Comparison of ENCODE assay signal across 16 cellular contexts in genomic region chr14:42014301-42014700, GRCh38.
A peak's percentile ranks its signal among the peaks of the same experiment; 100 is the strongest.
DNase-seq lines count a peak whose midpoint lies in the region; ATAC-seq and TF ChIP-seq lines count a peak whose summit lies in the region.
"Had no signal": no experiment of that assay in that cellular context is flagged by ENCODE, and none has a peak within 500 bp of the region (broad histone marks: within the 10 kb centered on the region; RNA-seq: fewer than 3 reads in every experiment).

No MANE protein-coding gene starts in this region.

- no peaks in the 10 kb centered on the region for H3K79me2 ChIP-seq in PC-3 (ENCODE audit: low read length)

- no peak overlapping the region for H3K27ac ChIP-seq in PC-3 (ENCODE audit: low read length)
- no peak overlapping the region for H3K27ac ChIP-seq in caudate nucleus (ENCODE audit: low read depth, low read length)
- H3K27ac ChIP-seq: C4-2B, HL-60 had no signal

- CTCF ChIA-PET in PC-3 (lab: Charles Lee): no interaction called here

- no peak for TF ChIP-seq CTCF in PC-3 (conservative IDR thresholded peaks at IDR 0.05; ENCODE audit: low read depth, low read length)

- no peak overlapping the region for H2AFZ ChIP-seq in PC-3 (ENCODE audit: low read length)

- H3K27ac Mint-ChIP-seq in IgD-negative memory B cell: peak overlapping the region; percentile 6 to 79 (median 69)
- no peak overlapping the region for H3K27ac Mint-ChIP-seq in memory B cell
- H3K27ac Mint-ChIP-seq in effector memory CD8-positive, alpha-beta T cell: no peak overlapping the region
- H3K27ac Mint-ChIP-seq: CD4-positive, alpha-beta T cell had no signal

- ATAC-seq in GM18519 (IDR thresholded peaks at IDR 0.05; ENCODE audit: low FRiP score, unreplicated experiment): peak; percentile 32
- peak; percentile 14 for ATAC-seq in PC-3
- ATAC-seq in memory B cell (ENCODE audit: low read depth): peak; percentile 41
- ATAC-seq in effector memory CD8-positive, alpha-beta T cell (replicated peaks): no peak
- ATAC-seq: K562 had no signal

- H3K27me3 Mint-ChIP-seq in IgD-negative memory B cell (no peaks in the 10 kb centered on the region), memory B cell (no peaks in the 10 kb centered on the region)
- H3K27me3 Mint-ChIP-seq in effector memory CD8-positive, alpha-beta T cell: no peaks in the 10 kb centered on the region
- H3K27me3 Mint-ChIP-seq: CD4-positive, alpha-beta T cell had no signal

- peaks cover 3 to 9% (median 4%) of the 10 kb centered on the region in 3 donors for H3K9me3 Mint-ChIP-seq in IgD-negative memory B cell
- peaks cover 5% of the 10 kb centered on the region for H3K9me3 Mint-ChIP-seq in memory B cell
- peaks cover 7 to 8% of the 10 kb centered on the region in 2 donors for H3K9me3 Mint-ChIP-seq in effector memory CD8-positive, alpha-beta T cell

- no peaks in the 10 kb centered on the region for H3K9me2 ChIP-seq in PC-3 (replicated peaks; ENCODE audit: low read length)

- H3K9ac ChIP-seq in PC-3 (ENCODE audit: low read length): no peak overlapping the region

- no peaks in the 10 kb centered on the region for H3K9me3 ChIP-seq in PC-3 (ENCODE audit: low read length)
- H3K9me3 ChIP-seq: Caco-2, HAP-1 had no signal

- no peaks in the 10 kb centered on the region for H4K20me1 ChIP-seq in PC-3 (ENCODE audit: low read length)

- no peaks in the 10 kb centered on the region for H3K27me3 ChIP-seq in PC-3 (ENCODE audit: low read length)

- H3K36me3 ChIP-seq in PC-3 (ENCODE audit: low read depth, low read length): no peaks in the 10 kb centered on the region
- H3K36me3 ChIP-seq: HAP-1 had no signal

- H3F3A ChIP-seq in PC-3 (ENCODE audit: low read length, unreplicated experiment): no peaks in the 10 kb centered on the region

- intact Hi-C loops in PC-3 (cut with micrococcal nuclease): loop anchor here (5.0 kb wide), 1 partner anchor 182 kb away; no protein-coding TSS in a partner anchor

- POLR2A ChIA-PET in PC-3 (lab: Charles Lee; ENCODE audit: unreplicated experiment): no interaction called here

- H3K4me1 Mint-ChIP-seq in IgD-negative memory B cell: peaks cover 34 to 49% (median 37%) of the 10 kb centered on the region in 3 donors
- peaks cover 4% of the 10 kb centered on the region for H3K4me1 Mint-ChIP-seq in memory B cell
- no peaks in the 10 kb centered on the region for H3K4me1 Mint-ChIP-seq in effector memory CD8-positive, alpha-beta T cell (ENCODE audit: low read depth in 2 of 2)

- DNase-seq in PC-3: no peak
- DNase-seq in memory B cell (ENCODE audit: low spot score in 2 of 2): no peak
- DNase-seq in effector memory CD8-positive, alpha-beta T cell: no peak
- DNase-seq in caudate nucleus (lab: John Stamatoyannopoulos, UW): no peak
- no peak for DNase-seq in HK-2 (ENCODE audit: unreplicated experiment)
- DNase-seq: ACHN; Caco-2; CD4-positive, alpha-beta T cell; DMS79; GF-D8 had no signal

- H3K4me3 Mint-ChIP-seq in IgD-negative memory B cell (peak overlapping the region in 3 of 4 donors; percentile 77 to 87 (median 79)), memory B cell (no peak overlapping the region)
- no peak overlapping the region for H3K4me3 Mint-ChIP-seq in effector memory CD8-positive, alpha-beta T cell
- H3K4me3 Mint-ChIP-seq: CD4-positive, alpha-beta T cell had no signal

- H3K4me1 ChIP-seq in PC-3 (ENCODE audit: insufficient read depth, low read length): peaks cover 15% of the 10 kb centered on the region
- H3K4me1 ChIP-seq: Caco-2, HAP-1 had no signal

- H3K4me2 ChIP-seq in PC-3 (ENCODE audit: low read length): no peak overlapping the region

- BruUV-seq in PC-3 (replicated peaks; lab: Mats Ljungman, UMichigan): no TSS peak

- H3K4me3 ChIP-seq in PC-3 (ENCODE audit: low read length): no peak overlapping the region
- H3K4me3 ChIP-seq: HAP-1, K562 had no signal

- peaks cover 7% of the 10 kb centered on the region for H3K36me3 Mint-ChIP-seq in IgD-negative memory B cell
- H3K36me3 Mint-ChIP-seq in memory B cell: no peaks in the 10 kb centered on the region
- H3K36me3 Mint-ChIP-seq in effector memory CD8-positive, alpha-beta T cell (ENCODE audit: insufficient read depth): no peaks in the 10 kb centered on the region

Comparison
In these comparisons a context has a peak if more than half of its experiments do, and no peak if none do; other contexts are left out.
1. H3K27ac Mint-ChIP-seq: peak in IgD-negative memory B cell (3 of 3); none in memory B cell (single experiment) and effector memory CD8-positive, alpha-beta T cell (0 of 2).
2. H3K4me3 Mint-ChIP-seq: peak in IgD-negative memory B cell (3 of 4); none in memory B cell (single experiment) and effector memory CD8-positive, alpha-beta T cell (0 of 2).